Comparison of ENCODE assay signal across 1 cellular context in genomic region chr1:40317394-40318074, GRCh38.
TF ChIP-seq lines count a peak whose summit lies in the region.

No MANE protein-coding gene starts in this region.

TF ChIP-seq in GM12878, 131 proteins besides CTCF, POLR2A, EP300 and RAD21:
- TF ChIP-seq NR2C2 (IDR thresholded peaks at IDR 0.05; ENCODE audit: borderline replicate concordance, control insufficient read depth, insufficient read length, low read depth) (no peak), KLF5 (IDR thresholded peaks at IDR 0.05; ENCODE audit: partially characterized antibody) (no peak), RELB (IDR thresholded peaks at IDR 0.05; ENCODE audit: low read depth) (no peak), HDGF (IDR thresholded peaks at IDR 0.05) (no peak), YBX1 (IDR thresholded peaks at IDR 0.05) (no peak), CUX1 (IDR thresholded peaks at IDR 0.05; ENCODE audit: insufficient replicate concordance, low read depth, low read length) (no peak), FOXM1 (IDR thresholded peaks at IDR 0.05; ENCODE audit: low read depth, low read length) (no peak), NRF1 (conservative IDR thresholded peaks at IDR 0.05; ENCODE audit: low read depth, low read length) (no peak), PKNOX1 (IDR thresholded peaks at IDR 0.05) (no peak), ZNF592 (IDR thresholded peaks at IDR 0.05) (no peak), ZNF274 (IDR thresholded peaks at IDR 0.05; ENCODE audit: insufficient read depth, insufficient read length) (no peak), GATAD2B (conservative IDR thresholded peaks at IDR 0.05; ENCODE audit: low read depth) (no peak), CBFB (IDR thresholded peaks at IDR 0.05; ENCODE audit: low read depth) (no peak), STAT3 (IDR thresholded peaks at IDR 0.05; ENCODE audit: low read depth, low read length) (no peak), NBN (IDR thresholded peaks at IDR 0.05) (no peak), TBL1XR1 (IDR thresholded peaks at IDR 0.05; ENCODE audit: low read depth, low read length) (no peak), ZZZ3 (IDR thresholded peaks at IDR 0.05; ENCODE audit: control insufficient read depth, insufficient read length, low read depth) (no peak)
